ENCODE assay signal across 8 cellular contexts in genomic region chr9:109903515-109904138, GRCh38.
DNase-seq lines count a peak whose midpoint lies in the region; ATAC-seq and TF ChIP-seq lines count a peak whose summit lies in the region.

No MANE protein-coding gene starts in this region.

- no peak for TF ChIP-seq POLR2A in heart left ventricle (IDR thresholded peaks at IDR 0.05)
- TF ChIP-seq POLR2A in sigmoid colon (IDR thresholded peaks at IDR 0.05): no peak

- DNase-seq in SKM-1 treated with dmso at 0.1 percent for 144 hours (lab: John Stamatoyannopoulos, UW; ENCODE audit: unreplicated experiment): peak; percentile 53
- no peak for DNase-seq in SKM-1 (lab: John Stamatoyannopoulos, UW; ENCODE audit: unreplicated experiment)
- peak; percentile 72 for DNase-seq in M059J (ENCODE audit: low read depth)
- DNase-seq in SK-N-DZ (ENCODE audit: low spot score): peak; percentile 56
- peak; percentile 18 for DNase-seq in activated naive CD8-positive, alpha-beta T cell treated with anti-CD3 and anti-CD28 coated beads, Interleukin-2, amount 50 U/mL, for 16 hours (ENCODE audit: low read depth, low spot score)
- DNase-seq in heart left ventricle: peak in 4 of 5 donors; percentile 47 to 64 (median 60)
- peak; percentile 77 for DNase-seq in sigmoid colon

- no peaks in the 10 kb centered on the region for H3K9me3 ChIP-seq in heart left ventricle
- no peaks in the 10 kb centered on the region for H3K9me3 ChIP-seq in sigmoid colon

- H3K36me3 ChIP-seq in heart left ventricle (no peaks in the 10 kb centered on the region), sigmoid colon (no peaks in the 10 kb centered on the region)

- H3K4me3 ChIP-seq in heart left ventricle (no peak overlapping the region), sigmoid colon (no peak overlapping the region)

- ATAC-seq in heart left ventricle (peak; percentile 24 to 66 (median 42)), HG02588 (IDR thresholded peaks at IDR 0.05; ENCODE audit: unreplicated experiment) (no peak)

- intact Hi-C loops in heart left ventricle (cut with DNase I): loop anchor here (1.0 to 10.0 kb wide), 12 partner anchors 49 to 329 kb away; no protein-coding TSS in a partner anchor
- intact Hi-C loops in sigmoid colon (cut with DNase I): loop anchor here (1.0 to 10.0 kb wide), 3 partner anchors 154 to 721 kb away; no protein-coding TSS in a partner anchor

- H3K4me1 ChIP-seq in heart left ventricle: peaks cover 9 to 68% (median 29%) of the 10 kb centered on the region in 12 donors
- H3K4me1 ChIP-seq in sigmoid colon: no peaks in the 10 kb centered on the region

- no peaks in the 10 kb centered on the region for H3K27me3 ChIP-seq in heart left ventricle
- H3K27me3 ChIP-seq in sigmoid colon: no peaks in the 10 kb centered on the region

- WGBS in heart left ventricle, 4 donors: 6 to 10% (median 7%) methylated on average over 2 of the region's 2 CpGs
- 2 to 4% methylated on average over 2 of the region's 2 CpGs for WGBS in sigmoid colon, 2 donors

- TF ChIP-seq EP300 in sigmoid colon (IDR thresholded peaks at IDR 0.05): no peak

- H3K27ac ChIP-seq in heart left ventricle (peak overlapping the region in 1 of 12 donors; percentile 3), sigmoid colon (no peak overlapping the region)

- TF ChIP-seq CTCF in heart left ventricle (IDR thresholded peaks at IDR 0.05): peak; percentile 63 to 90 (median 82)
- peak; percentile 74 to 85 (median 83) for TF ChIP-seq CTCF in sigmoid colon (IDR thresholded peaks at IDR 0.05)
